Comparison of ENCODE assay signal across 10 cellular contexts in the genomic region with DNA sequence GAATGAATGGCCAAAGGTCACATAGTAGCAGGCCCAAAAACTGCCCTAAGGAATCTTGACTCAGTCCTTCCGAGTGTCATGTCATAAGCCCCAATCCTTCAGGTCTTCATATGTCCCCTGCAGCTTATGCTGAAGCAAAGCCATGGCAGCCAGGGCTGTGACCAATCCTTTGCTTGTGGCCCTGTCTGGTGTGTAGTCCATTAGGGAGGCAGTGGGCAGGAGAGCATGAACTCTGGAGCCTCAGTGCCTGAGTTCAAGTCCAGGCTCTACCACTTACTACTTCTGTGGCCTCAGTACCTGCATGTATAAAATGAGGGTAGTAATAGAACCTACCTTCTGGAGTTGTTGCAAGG. TPM values are rescaled to one million over a fixed set of nuclear protein-coding genes. Genes with fewer than 3 reads are reported as not detected.
DNase-seq lines count a peak whose midpoint lies in the region; ATAC-seq and TF ChIP-seq lines count a peak whose summit lies in the region.
"Had no signal": no experiment of that assay in that cellular context is flagged by ENCODE, and none has a peak within 500 bp of the region (broad histone marks: within the 10 kb centered on the region; RNA-seq: fewer than 3 reads in every experiment).

No MANE protein-coding gene starts in this region.

- CTCF ChIA-PET in MCF 10A (lab: Yijun Ruan, JAX), result interaction anchor here (0.5 to 3.8 kb wide), 3 partner anchors 18 to 54 kb away, joined by 3 to 19 read pairs (median 4); no protein-coding TSS in a partner anchor

- no TSS peak for BruUV-seq in MCF 10A (replicated peaks; lab: Mats Ljungman, UMichigan)

- in situ Hi-C loops in transverse colon (cut with MboI; ENCODE audit: low pct_ligation_motif_present in 1 of 4, low pct_unique_long_range_greater_than_20kb in 1 of 4, low sequenced_read_pairs in 3 of 4), result no loop called here

- H3K27me3 Mint-ChIP-seq in MCF 10A (ENCODE audit: insufficient read depth, unreplicated experiment) (no peaks in the 10 kb centered on the region), brain (peaks cover 4% of the 10 kb centered on the region)

- POLR2A ChIA-PET in MCF 10A (lab: Yijun Ruan, JAX), result interaction anchor here (1.0 to 15.5 kb wide), 4 partner anchors 10 to 44 kb away, joined by 3 to 283 read pairs (median 20); a partner anchor contains a TSS

- H3K9me3 ChIP-seq in breast epithelium (no peaks in the 10 kb centered on the region), mucosa of rectum (ENCODE audit: control insufficient read depth in 2 of 2, low read length in 2 of 2) (no peaks in the 10 kb centered on the region), transverse colon (no peaks in the 10 kb centered on the region)
- H3K9me3 ChIP-seq: MG63 had no signal

- no peaks in the 10 kb centered on the region for H3K27me3 ChIP-seq in breast epithelium
- H3K27me3 ChIP-seq in mucosa of rectum (ENCODE audit: control insufficient read depth in 2 of 2, insufficient read depth in 2 of 2, low read length in 2 of 2), result no peaks in the 10 kb centered on the region
- no peaks in the 10 kb centered on the region for H3K27me3 ChIP-seq in transverse colon
- H3K27me3 ChIP-seq: MG63 had no signal

- no peak for TF ChIP-seq CTCF in MCF 10A (IDR thresholded peaks at IDR 0.05; ENCODE audit: unreplicated experiment)
- TF ChIP-seq CTCF in breast epithelium (IDR thresholded peaks at IDR 0.05), result no peak
- no peak for TF ChIP-seq CTCF in brain (conservative IDR thresholded peaks at IDR 0.05)
- TF ChIP-seq CTCF in transverse colon (IDR thresholded peaks at IDR 0.05), result no peak

- H3K4me3 ChIP-seq in breast epithelium (no peak overlapping the region), mucosa of rectum (ENCODE audit: low read length in 2 of 2) (no peak overlapping the region), transverse colon (no peak overlapping the region)
- H3K4me3 ChIP-seq: MG63, SK-N-MC had no signal

- no peak for DNase-seq in MCF 10A (ENCODE audit: unreplicated experiment)
- DNase-seq in breast epithelium (ENCODE audit: low spot score in 2 of 2), result no peak
- DNase-seq in transverse colon, result no peak
- DNase-seq: MG63 had no signal

- H3K4me3 Mint-ChIP-seq in MCF 10A (ENCODE audit: unreplicated experiment) (no peak overlapping the region), brain (peak overlapping the region in 1 of 5 experiments; percentile 10)

- H3K4me1 ChIP-seq in breast epithelium, result peaks cover 0 to 14% of the 10 kb centered on the region in 2 donors
- H3K4me1 ChIP-seq in mucosa of rectum (ENCODE audit: control insufficient read depth in 2 of 2, insufficient read depth in 2 of 2, low read length in 2 of 2), result peaks cover 70 to 74% of the 10 kb centered on the region in 2 donors
- H3K4me1 ChIP-seq in transverse colon, result peaks cover 56 to 83% (median 81%) of the 10 kb centered on the region in 4 donors

- 71 to 80% methylated on average over 1 of the region's 1 CpG for WGBS in transverse colon (ENCODE audit: low coverage in 1 of 2), 2 donors

- TF ChIP-seq POLR2A in breast epithelium (IDR thresholded peaks at IDR 0.05) (no peak), transverse colon (IDR thresholded peaks at IDR 0.05) (no peak)

- H3K36me3 Mint-ChIP-seq in MCF 10A (ENCODE audit: insufficient read depth, unreplicated experiment) (peaks cover 20% of the 10 kb centered on the region), brain (peaks cover 22% of the 10 kb centered on the region)

- intact Hi-C loops in MCF 10A (cut with micrococcal nuclease), result loop anchor here (5.0 kb wide), 2 partner anchors 33 to 42 kb away; no protein-coding TSS in a partner anchor
- intact Hi-C loops in breast epithelium (cut with DNase I; ENCODE audit: low total_unique reads), result no loop called here
- intact Hi-C loops in transverse colon (cut with DNase I; ENCODE audit: low total_unique reads), result no loop called here

- H3K36me3 ChIP-seq in breast epithelium, result no peaks in the 10 kb centered on the region
- peaks cover 20 to 22% of the 10 kb centered on the region in 2 donors for H3K36me3 ChIP-seq in mucosa of rectum (ENCODE audit: control insufficient read depth in 2 of 2, insufficient read depth in 2 of 2, low read length in 2 of 2)
- peaks cover 0 to 18% (median 5%) of the 10 kb centered on the region in 4 donors for H3K36me3 ChIP-seq in transverse colon
- H3K36me3 ChIP-seq: MG63 had no signal

- ATAC-seq in HG02678 (IDR thresholded peaks at IDR 0.05; ENCODE audit: unreplicated experiment), result no peak
- no peak for ATAC-seq in GM21423 (IDR thresholded peaks at IDR 0.05; ENCODE audit: unreplicated experiment)
- ATAC-seq in HG02884 (IDR thresholded peaks at IDR 0.05; ENCODE audit: unreplicated experiment), result no peak

- TF ChIP-seq EP300 in transverse colon (IDR thresholded peaks at IDR 0.05; ENCODE audit: low read depth), result no peak

- H3K9me3 Mint-ChIP-seq in MCF 10A (ENCODE audit: unreplicated experiment) (no peaks in the 10 kb centered on the region), brain (peaks cover 0 to 10% (median 3%) of the 10 kb centered on the region in 5 experiments)

- peak overlapping the region in 1 of 2 donors; percentile 40 for H3K27ac ChIP-seq in breast epithelium
- peak overlapping the region; percentile 86 to 88 for H3K27ac ChIP-seq in mucosa of rectum (ENCODE audit: low read depth in 2 of 2, low read length in 2 of 2)
- H3K27ac ChIP-seq in transverse colon, result peak overlapping the region; percentile 67 to 91 (median 88)
- H3K27ac ChIP-seq: SK-N-MC had no signal

- H3K27ac Mint-ChIP-seq in MCF 10A (ENCODE audit: low read depth, unreplicated experiment) (peak overlapping the region; percentile 90), brain (peak overlapping the region in 3 of 5 experiments; percentile 4 to 76 (median 13))

- peaks cover 53% of the 10 kb centered on the region for H3K4me1 Mint-ChIP-seq in MCF 10A (ENCODE audit: insufficient read depth, unreplicated experiment)
- peaks cover 62% of the 10 kb centered on the region for H3K4me1 Mint-ChIP-seq in brain

- peak overlapping the region in 1 of 2 donors; percentile 3 for H3K9ac ChIP-seq in mucosa of rectum (ENCODE audit: low read depth in 1 of 2, low read length in 2 of 2)

RNA-seq across cellular contexts. Expression of a gene that starts 20.3 kb away (rescaled TPM):
- total RNA-seq in MCF 10A (2022) (52.9 and 72.8 TPM in 2 replicates), breast epithelium (10 to 100 TPM; 18.7 to 31.5 (median 30.3) TPM), transverse colon (100 to 1,000 TPM in 2 of 4 donors, 10 to 100 TPM in 2; 58.1 to 273 (median 94.7) TPM)
- 50.7 TPM for polyA plus RNA-seq in brain (ENCODE audit: insufficient read depth, low read depth, low replicate concordance)
